Comparison of ENCODE assay signal across 14 cellular contexts in the genomic region with DNA sequence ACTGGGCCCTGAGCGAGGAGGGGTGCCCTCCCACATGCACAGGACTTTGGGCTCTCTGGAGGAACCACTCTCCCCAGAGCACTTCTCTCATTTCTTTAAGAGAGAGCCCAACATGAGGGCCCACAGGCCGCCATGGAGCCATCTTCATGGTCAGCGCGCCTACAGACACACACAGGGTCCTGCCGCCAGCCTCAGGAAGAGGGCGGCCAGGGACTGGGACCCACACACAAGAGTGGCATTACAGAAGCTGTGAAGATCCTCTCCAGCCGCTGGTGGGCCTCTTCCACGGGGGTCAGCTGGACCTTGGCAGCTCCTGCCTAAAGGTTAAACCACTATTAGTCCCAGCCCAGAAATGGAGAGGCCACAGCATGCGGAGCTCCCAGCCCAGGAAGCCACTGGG.
"Had no signal": no experiment of that assay in that cellular context is flagged by ENCODE, and none has a peak within 500 bp of the region (broad histone marks: within the 10 kb centered on the region; RNA-seq: fewer than 3 reads in every experiment).

No MANE protein-coding gene starts in this region.

- H3K9me3 ChIP-seq: heart left ventricle, prostate gland, thyroid gland had no signal

- H3K4me1 ChIP-seq: prostate gland had no signal

- H3K27me3 ChIP-seq: heart left ventricle, thyroid gland had no signal

- H3K36me3 Mint-ChIP-seq: activated CD4-positive, alpha-beta memory T cell treated with anti-CD3 and anti-CD28 coated beads for 36 hours had no signal

- H3K9me3 Mint-ChIP-seq: activated CD4-positive, alpha-beta memory T cell treated with anti-CD3 and anti-CD28 coated beads for 36 hours; activated naive CD8-positive, alpha-beta T cell treated with anti-CD3 and anti-CD28 coated beads, Interleukin-2, amount 50 U/mL, for 24 hours; activated T-cell treated with anti-CD3 and anti-CD28 coated beads, Interleukin-2, amount 50 U/mL, for 4 hours; naive B cell; T-cell had no signal

- H3K4me3 ChIP-seq: coronary artery, heart left ventricle, prostate gland, thyroid gland had no signal

- DNase-seq: activated CD4-positive, alpha-beta memory T cell treated with anti-CD3 and anti-CD28 coated beads for 36 hours; activated naive CD8-positive, alpha-beta T cell treated with anti-CD3 and anti-CD28 coated beads, Interleukin-2, amount 50 U/mL, for 24 hours; activated T-cell treated with anti-CD3 and anti-CD28 coated beads, Interleukin-2, amount 50 U/mL, for 4 hours; effector CD8-positive, alpha-beta T cell; foreskin melanocyte; islet precursor cell; midbrain; naive B cell; T-cell; T1000 had no signal

- H3K36me3 ChIP-seq: prostate gland had no signal

- H3K4me1 Mint-ChIP-seq: activated naive CD8-positive, alpha-beta T cell treated with anti-CD3 and anti-CD28 coated beads, Interleukin-2, amount 50 U/mL, for 24 hours had no signal

- H3K27ac ChIP-seq: prostate gland, thyroid gland had no signal

- H3K4me3 Mint-ChIP-seq: activated CD4-positive, alpha-beta memory T cell treated with anti-CD3 and anti-CD28 coated beads for 36 hours; activated naive CD8-positive, alpha-beta T cell treated with anti-CD3 and anti-CD28 coated beads, Interleukin-2, amount 50 U/mL, for 24 hours; activated T-cell treated with anti-CD3 and anti-CD28 coated beads, Interleukin-2, amount 50 U/mL, for 4 hours; naive B cell; T-cell had no signal

- H3K27ac Mint-ChIP-seq: activated CD4-positive, alpha-beta memory T cell treated with anti-CD3 and anti-CD28 coated beads for 36 hours; activated naive CD8-positive, alpha-beta T cell treated with anti-CD3 and anti-CD28 coated beads, Interleukin-2, amount 50 U/mL, for 24 hours had no signal

- H3K27me3 Mint-ChIP-seq: activated CD4-positive, alpha-beta memory T cell treated with anti-CD3 and anti-CD28 coated beads for 36 hours; activated naive CD8-positive, alpha-beta T cell treated with anti-CD3 and anti-CD28 coated beads, Interleukin-2, amount 50 U/mL, for 24 hours; naive B cell; T-cell had no signal

- ATAC-seq: activated naive CD8-positive, alpha-beta T cell treated with anti-CD3 and anti-CD28 coated beads, Interleukin-2, amount 50 U/mL, for 24 hours; activated T-cell treated with anti-CD3 and anti-CD28 coated beads, Interleukin-2, amount 50 U/mL, for 4 hours; T-cell had no signal
